ENCODE assay signal across 10 cellular contexts in the genomic region with DNA sequence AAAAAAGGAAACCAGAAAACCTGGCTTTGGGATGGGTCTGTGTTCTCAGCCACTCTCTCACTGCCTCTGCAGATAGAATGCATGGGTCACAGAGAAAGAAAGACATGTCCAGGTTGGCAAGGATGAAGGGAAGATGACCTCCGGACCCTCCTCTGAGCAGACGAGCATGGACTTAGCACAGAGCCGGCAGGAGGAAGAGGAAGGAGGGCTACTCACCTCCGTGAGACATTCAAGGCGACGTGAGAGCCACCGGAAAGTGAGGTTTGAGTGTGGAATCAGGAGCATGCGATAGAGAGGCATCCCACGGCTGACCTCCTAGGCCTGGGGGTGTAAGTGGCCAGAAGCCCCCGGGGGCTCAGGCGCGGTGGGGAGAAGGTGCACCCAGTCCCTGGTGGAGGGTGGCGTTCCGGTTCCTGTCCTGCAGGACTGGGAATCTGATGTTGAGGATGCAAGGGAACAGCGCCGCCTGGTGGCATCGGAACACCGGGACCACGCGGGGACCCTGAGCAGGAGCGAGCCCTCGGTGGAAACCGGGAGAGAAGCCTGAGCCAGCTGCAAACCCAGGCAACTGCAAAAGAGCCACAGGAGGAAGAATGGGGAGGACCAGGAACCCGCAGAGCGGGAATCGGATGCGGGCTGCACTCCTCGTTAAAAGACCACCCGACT. TPM values are rescaled to one million over a fixed set of nuclear protein-coding genes. Genes with fewer than 3 reads are reported as not detected.
"Had no signal": no experiment of that assay in that cellular context is flagged by ENCODE, and none has a peak within 500 bp of the region (broad histone marks: within the 10 kb centered on the region; RNA-seq: fewer than 3 reads in every experiment).

No MANE protein-coding gene starts in this region.

RNA-seq across cellular contexts. Expression of a gene that starts 37.8 kb away (rescaled TPM):
- total RNA-seq: dermis microvascular lymphatic vessel endothelial cell, endothelial cell of umbilical vein, natural killer cell, neural crest cell had no signal
- polyA plus RNA-seq: endothelial cell of umbilical vein, immature natural killer cell, keratinocyte had no signal

RNA-seq across cellular contexts. Expression of a gene that starts 50.2 kb away (rescaled TPM):
- total RNA-seq: dermis microvascular lymphatic vessel endothelial cell, endothelial cell of umbilical vein, lower leg skin, natural killer cell, neural crest cell, right atrium auricular region, subcutaneous adipose tissue, tibial nerve had no signal
- polyA plus RNA-seq: endothelial cell of umbilical vein, immature natural killer cell, keratinocyte had no signal
